ENCODE assay signal across 1 cellular context in the genomic region with DNA sequence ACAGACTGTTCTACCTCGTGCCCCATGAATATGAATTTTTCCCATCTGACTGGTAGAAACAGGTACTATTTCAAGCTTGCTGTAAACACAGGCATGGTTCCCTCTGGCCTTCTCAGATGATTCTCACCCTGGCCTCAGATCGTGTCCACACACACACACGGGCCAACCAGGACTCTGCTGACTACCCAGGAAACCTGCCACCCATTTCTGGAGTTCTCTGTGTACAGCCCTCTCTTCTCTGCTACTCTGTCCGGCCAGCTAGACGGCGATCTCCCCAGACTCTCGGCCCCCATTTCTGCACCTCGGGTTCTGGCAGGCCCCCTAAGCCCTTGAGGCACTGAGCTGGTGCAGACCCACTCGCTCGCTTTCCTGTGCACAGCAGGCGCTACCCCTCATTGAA.
TF ChIP-seq lines count a peak whose summit lies in the region.

No MANE protein-coding gene starts in this region.

TF ChIP-seq in SK-N-SH treated with all-trans-retinoic acid at 6 μM for 48 hours, 23 proteins besides CTCF, POLR2A, EP300 and RAD21 (continued from another document):
- TF ChIP-seq CREB5 (CRISPR knock-in tag; IDR thresholded peaks at IDR 0.05; ENCODE audit: low read depth), result no peak
